In the genomic region with DNA sequence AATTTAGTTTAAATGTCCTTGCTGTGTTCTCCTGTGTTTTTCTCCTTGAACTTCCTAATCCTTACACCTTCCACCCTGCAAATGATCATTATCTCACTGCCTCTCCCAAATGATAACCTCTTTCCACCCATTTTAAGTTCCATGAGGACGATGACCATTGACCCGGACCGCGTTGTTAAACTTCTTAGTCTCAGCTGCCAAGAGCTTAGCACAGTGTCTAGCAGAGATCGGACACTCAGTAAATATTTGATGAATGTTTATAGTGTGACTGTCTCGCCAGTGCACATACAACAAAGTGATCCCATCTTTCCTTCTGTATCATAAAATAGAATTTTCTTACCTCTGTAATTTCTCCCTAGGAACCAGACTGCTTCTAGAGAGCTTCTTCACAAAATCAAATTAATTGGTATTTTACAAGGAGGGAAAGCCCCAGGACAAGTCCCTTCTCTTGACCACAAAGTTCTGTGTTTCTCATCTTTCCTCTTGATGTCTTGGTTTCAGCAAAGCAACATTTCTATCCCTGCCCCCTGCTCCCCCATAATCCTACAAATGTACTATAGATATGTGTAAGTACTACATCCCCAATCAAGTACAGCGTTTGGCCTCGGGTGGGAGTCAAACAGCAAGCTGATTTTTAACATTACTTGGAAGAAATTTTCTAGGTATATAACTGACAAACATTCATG, we compare ENCODE assay signal across 11 cellular contexts.
DNase-seq lines count a peak whose midpoint lies in the region; ATAC-seq, FAIRE-seq and TF ChIP-seq lines count a peak whose summit lies in the region.
"Had no signal": no experiment of that assay in that cellular context is flagged by ENCODE, and none has a peak within 500 bp of the region (broad histone marks: within the 10 kb centered on the region; RNA-seq: fewer than 3 reads in every experiment).

No MANE protein-coding gene starts in this region.

- intact Hi-C loops in PC-3 (cut with micrococcal nuclease) (loop anchor here (2.0 to 10.0 kb wide), 4 partner anchors 41 to 839 kb away; a partner anchor contains a TSS), esophagus squamous epithelium (cut with DNase I) (no loop called here)

- FAIRE-seq in small intestine (lab: Jason Lieb, UNC): no peak
- FAIRE-seq: endometrium had no signal

- H3K27ac ChIP-seq in PC-3 (ENCODE audit: low read length): peak overlapping the region; percentile 88
- H3K27ac ChIP-seq in esophagus squamous epithelium: peak overlapping the region in 3 of 4 donors; percentile 26 to 68 (median 56)
- no peak overlapping the region for H3K27ac ChIP-seq in small intestine (ENCODE audit: low read depth in 1 of 2, low read length in 1 of 2)

- H3K27me3 ChIP-seq in PC-3 (ENCODE audit: low read length) (no peaks in the 10 kb centered on the region), esophagus squamous epithelium (no peaks in the 10 kb centered on the region), small intestine (ENCODE audit: control insufficient read depth in 2 of 2, insufficient read depth in 2 of 2, low read length in 2 of 2) (no peaks in the 10 kb centered on the region)

- no peaks in the 10 kb centered on the region for H4K20me1 ChIP-seq in PC-3 (ENCODE audit: low read length)

- H3K9me3 ChIP-seq in PC-3 (ENCODE audit: low read length) (no peaks in the 10 kb centered on the region), esophagus squamous epithelium (no peaks in the 10 kb centered on the region), small intestine (ENCODE audit: control insufficient read depth, low read depth) (no peaks in the 10 kb centered on the region)

- peak overlapping the region; percentile 82 for H3K4me2 ChIP-seq in PC-3 (ENCODE audit: low read length)

- POLR2A ChIA-PET in PC-3 (lab: Charles Lee; ENCODE audit: unreplicated experiment): interaction anchor here (0.6 to 0.7 kb wide), 4 partner anchors 11 to 900 kb away, joined by 4 to 5 read pairs (median 4); no protein-coding TSS in a partner anchor

- peak overlapping the region; percentile 32; the same call in 1 of the 2 replicates for H2AFZ ChIP-seq in PC-3 (ENCODE audit: low read length)

- WGBS in esophagus squamous epithelium, 2 donors: 55 to 58% methylated on average over 8 of the region's 8 CpGs
- 38 to 52% (median 41%) methylated on average over 8 of the region's 8 CpGs for WGBS in small intestine, 3 donors

- H3K36me3 ChIP-seq in PC-3 (ENCODE audit: low read depth, low read length) (no peaks in the 10 kb centered on the region), esophagus squamous epithelium (no peaks in the 10 kb centered on the region), small intestine (ENCODE audit: control insufficient read depth in 2 of 2, insufficient read depth in 2 of 2, low read length in 2 of 2) (peaks cover 0 to 2% of the 10 kb centered on the region in 2 donors)

- CTCF ChIA-PET in PC-3 (lab: Charles Lee): interaction anchor here (0.6 to 1.1 kb wide), 2 partner anchors 843 to 1444 kb away, joined by 3 to 5 read pairs; no protein-coding TSS in a partner anchor

- H3F3A ChIP-seq in PC-3 (ENCODE audit: low read length, unreplicated experiment): peaks cover 10% of the 10 kb centered on the region

- no peaks in the 10 kb centered on the region for H3K79me2 ChIP-seq in PC-3 (ENCODE audit: low read length)

- peak overlapping the region; percentile 58 for H3K9ac ChIP-seq in PC-3 (ENCODE audit: low read length)

- no peak for TF ChIP-seq CTCF in PC-3 (conservative IDR thresholded peaks at IDR 0.05; ENCODE audit: low read depth, low read length)
- TF ChIP-seq CTCF in esophagus squamous epithelium (IDR thresholded peaks at IDR 0.05): no peak

- DNase-seq in DMS53 (lab: John Stamatoyannopoulos, UW) (peak; percentile 17), PC-3 (peak; percentile 73), esophagus squamous epithelium (lab: John Stamatoyannopoulos, UW) (no peak), small intestine (peak; percentile 73), CD1c-positive myeloid dendritic cell (ENCODE audit: extremely low spot score) (no peak), DMS114 treated with DMSO at 0.1 percent for 48 hours (lab: John Stamatoyannopoulos, UW; ENCODE audit: unreplicated experiment) (no peak), hypothalamus (lab: John Stamatoyannopoulos, UW) (no peak)
- DNase-seq: DND-41, Kasumi-1 had no signal

- peaks cover 32% of the 10 kb centered on the region for H3K4me1 ChIP-seq in PC-3 (ENCODE audit: insufficient read depth, low read length)
- peaks cover 10 to 52% (median 31%) of the 10 kb centered on the region in 3 donors for H3K4me1 ChIP-seq in esophagus squamous epithelium
- peaks cover 2 to 4% of the 10 kb centered on the region in 2 donors for H3K4me1 ChIP-seq in small intestine (ENCODE audit: control insufficient read depth in 2 of 2, insufficient read depth in 1 of 2, low read depth in 1 of 2, low read length in 1 of 2)

- peak overlapping the region; percentile 39 for H3K4me3 ChIP-seq in PC-3 (ENCODE audit: low read length)
- H3K4me3 ChIP-seq in esophagus squamous epithelium: no peak overlapping the region
- no peak overlapping the region for H3K4me3 ChIP-seq in small intestine (ENCODE audit: low read depth in 1 of 2, low read length in 2 of 2)

- H3K9me2 ChIP-seq in PC-3 (replicated peaks; ENCODE audit: low read length): no peaks in the 10 kb centered on the region

- no TSS peak for BruUV-seq in PC-3 (replicated peaks; lab: Mats Ljungman, UMichigan)

- ATAC-seq in PC-3: peak; percentile 94
- no peak for ATAC-seq in GM21619 (IDR thresholded peaks at IDR 0.05; ENCODE audit: unreplicated experiment)

- no peak for TF ChIP-seq POLR2A in esophagus squamous epithelium (IDR thresholded peaks at IDR 0.05)

Comparison
In these comparisons a context has a peak if more than half of its experiments do, and no peak if none do; other contexts are left out.
1. DNase-seq: peak in DMS53 (single experiment), PC-3 (single experiment) and small intestine (single experiment); none in esophagus squamous epithelium (single experiment), CD1c-positive myeloid dendritic cell (single experiment), DMS114 treated with DMSO at 0.1 percent for 48 hours (single experiment) and hypothalamus (0 of 51).
2. H3K27ac ChIP-seq: peak in PC-3 (single experiment) and esophagus squamous epithelium (3 of 4); none in small intestine (0 of 2).